In genomic region chrX:37646254-37646653, GRCh38 we compare ENCODE assay signal across 1 cellular context.
TF ChIP-seq lines count a peak whose summit lies in the region.

No MANE protein-coding gene starts in this region.

TF ChIP-seq in HepG2, 621 proteins besides CTCF, POLR2A, EP300 and RAD21 (continued from another document):
- TF ChIP-seq, protein P1, sequence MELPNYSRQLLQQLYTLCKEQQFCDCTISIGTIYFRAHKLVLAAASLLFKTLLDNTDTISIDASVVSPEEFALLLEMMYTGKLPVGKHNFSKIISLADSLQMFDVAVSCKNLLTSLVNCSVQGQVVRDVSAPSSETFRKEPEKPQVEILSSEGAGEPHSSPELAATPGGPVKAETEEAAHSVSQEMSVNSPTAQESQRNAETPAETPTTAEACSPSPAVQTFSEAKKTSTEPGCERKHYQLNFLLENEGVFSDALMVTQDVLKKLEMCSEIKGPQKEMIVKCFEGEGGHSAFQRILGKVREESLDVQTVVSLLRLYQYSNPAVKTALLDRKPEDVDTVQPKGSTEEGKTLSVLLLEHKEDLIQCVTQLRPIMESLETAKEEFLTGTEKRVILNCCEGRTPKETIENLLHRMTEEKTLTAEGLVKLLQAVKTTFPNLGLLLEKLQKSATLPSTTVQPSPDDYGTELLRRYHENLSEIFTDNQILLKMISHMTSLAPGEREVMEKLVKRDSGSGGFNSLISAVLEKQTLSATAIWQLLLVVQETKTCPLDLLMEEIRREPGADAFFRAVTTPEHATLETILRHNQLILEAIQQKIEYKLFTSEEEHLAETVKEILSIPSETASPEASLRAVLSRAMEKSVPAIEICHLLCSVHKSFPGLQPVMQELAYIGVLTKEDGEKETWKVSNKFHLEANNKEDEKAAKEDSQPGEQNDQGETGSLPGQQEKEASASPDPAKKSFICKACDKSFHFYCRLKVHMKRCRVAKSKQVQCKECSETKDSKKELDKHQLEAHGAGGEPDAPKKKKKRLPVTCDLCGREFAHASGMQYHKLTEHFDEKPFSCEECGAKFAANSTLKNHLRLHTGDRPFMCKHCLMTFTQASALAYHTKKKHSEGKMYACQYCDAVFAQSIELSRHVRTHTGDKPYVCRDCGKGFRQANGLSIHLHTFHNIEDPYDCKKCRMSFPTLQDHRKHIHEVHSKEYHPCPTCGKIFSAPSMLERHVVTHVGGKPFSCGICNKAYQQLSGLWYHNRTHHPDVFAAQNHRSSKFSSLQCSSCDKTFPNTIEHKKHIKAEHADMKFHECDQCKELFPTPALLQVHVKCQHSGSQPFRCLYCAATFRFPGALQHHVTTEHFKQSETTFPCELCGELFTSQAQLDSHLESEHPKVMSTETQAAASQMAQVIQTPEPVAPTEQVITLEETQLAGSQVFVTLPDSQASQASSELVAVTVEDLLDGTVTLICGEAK (IDR thresholded peaks at IDR 0.05): no peak
- TF ChIP-seq, protein P1 (CRISPR knock-in tag; IDR thresholded peaks at IDR 0.05): no peak
- no peak for TF ChIP-seq ZNF10 (CRISPR knock-in tag; IDR thresholded peaks at IDR 0.05; ENCODE audit: borderline replicate concordance, low read depth)
- TF ChIP-seq, protein P2, sequence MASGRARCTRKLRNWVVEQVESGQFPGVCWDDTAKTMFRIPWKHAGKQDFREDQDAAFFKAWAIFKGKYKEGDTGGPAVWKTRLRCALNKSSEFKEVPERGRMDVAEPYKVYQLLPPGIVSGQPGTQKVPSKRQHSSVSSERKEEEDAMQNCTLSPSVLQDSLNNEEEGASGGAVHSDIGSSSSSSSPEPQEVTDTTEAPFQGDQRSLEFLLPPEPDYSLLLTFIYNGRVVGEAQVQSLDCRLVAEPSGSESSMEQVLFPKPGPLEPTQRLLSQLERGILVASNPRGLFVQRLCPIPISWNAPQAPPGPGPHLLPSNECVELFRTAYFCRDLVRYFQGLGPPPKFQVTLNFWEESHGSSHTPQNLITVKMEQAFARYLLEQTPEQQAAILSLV (CRISPR knock-in tag; IDR thresholded peaks at IDR 0.05; ENCODE audit: borderline replicate concordance): no peak
- no peak for TF ChIP-seq KLF15 (CRISPR knock-in tag; IDR thresholded peaks at IDR 0.05; ENCODE audit: borderline replicate concordance)
- TF ChIP-seq, protein P3, sequence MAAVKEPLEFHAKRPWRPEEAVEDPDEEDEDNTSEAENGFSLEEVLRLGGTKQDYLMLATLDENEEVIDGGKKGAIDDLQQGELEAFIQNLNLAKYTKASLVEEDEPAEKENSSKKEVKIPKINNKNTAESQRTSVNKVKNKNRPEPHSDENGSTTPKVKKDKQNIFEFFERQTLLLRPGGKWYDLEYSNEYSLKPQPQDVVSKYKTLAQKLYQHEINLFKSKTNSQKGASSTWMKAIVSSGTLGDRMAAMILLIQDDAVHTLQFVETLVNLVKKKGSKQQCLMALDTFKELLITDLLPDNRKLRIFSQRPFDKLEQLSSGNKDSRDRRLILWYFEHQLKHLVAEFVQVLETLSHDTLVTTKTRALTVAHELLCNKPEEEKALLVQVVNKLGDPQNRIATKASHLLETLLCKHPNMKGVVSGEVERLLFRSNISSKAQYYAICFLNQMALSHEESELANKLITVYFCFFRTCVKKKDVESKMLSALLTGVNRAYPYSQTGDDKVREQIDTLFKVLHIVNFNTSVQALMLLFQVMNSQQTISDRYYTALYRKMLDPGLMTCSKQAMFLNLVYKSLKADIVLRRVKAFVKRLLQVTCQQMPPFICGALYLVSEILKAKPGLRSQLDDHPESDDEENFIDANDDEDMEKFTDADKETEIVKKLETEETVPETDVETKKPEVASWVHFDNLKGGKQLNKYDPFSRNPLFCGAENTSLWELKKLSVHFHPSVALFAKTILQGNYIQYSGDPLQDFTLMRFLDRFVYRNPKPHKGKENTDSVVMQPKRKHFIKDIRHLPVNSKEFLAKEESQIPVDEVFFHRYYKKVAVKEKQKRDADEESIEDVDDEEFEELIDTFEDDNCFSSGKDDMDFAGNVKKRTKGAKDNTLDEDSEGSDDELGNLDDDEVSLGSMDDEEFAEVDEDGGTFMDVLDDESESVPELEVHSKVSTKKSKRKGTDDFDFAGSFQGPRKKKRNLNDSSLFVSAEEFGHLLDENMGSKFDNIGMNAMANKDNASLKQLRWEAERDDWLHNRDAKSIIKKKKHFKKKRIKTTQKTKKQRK (IDR thresholded peaks at IDR 0.05; ENCODE audit: low read length): no peak
- no peak for TF ChIP-seq EHMT2 (IDR thresholded peaks at IDR 0.05; ENCODE audit: borderline replicate concordance, low read depth, low read length)
- TF ChIP-seq, protein P4, sequence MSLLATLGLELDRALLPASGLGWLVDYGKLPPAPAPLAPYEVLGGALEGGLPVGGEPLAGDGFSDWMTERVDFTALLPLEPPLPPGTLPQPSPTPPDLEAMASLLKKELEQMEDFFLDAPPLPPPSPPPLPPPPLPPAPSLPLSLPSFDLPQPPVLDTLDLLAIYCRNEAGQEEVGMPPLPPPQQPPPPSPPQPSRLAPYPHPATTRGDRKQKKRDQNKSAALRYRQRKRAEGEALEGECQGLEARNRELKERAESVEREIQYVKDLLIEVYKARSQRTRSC (CRISPR knock-in tag; IDR thresholded peaks at IDR 0.05; ENCODE audit: low read depth): no peak
- TF ChIP-seq TRIM24 (CRISPR knock-in tag; IDR thresholded peaks at IDR 0.05): no peak
- TF ChIP-seq TBL1XR1 (IDR thresholded peaks at IDR 0.05; ENCODE audit: borderline replicate concordance, low read length, partially characterized antibody): no peak
- TF ChIP-seq ZNF274 (CRISPR knock-in tag; IDR thresholded peaks at IDR 0.05): no peak
- no peak for TF ChIP-seq MYNN (CRISPR knock-in tag; IDR thresholded peaks at IDR 0.05; ENCODE audit: low read depth)
- no peak for TF ChIP-seq HNF4G (IDR thresholded peaks at IDR 0.05; ENCODE audit: borderline replicate concordance, low read depth, low read length)
- TF ChIP-seq HNF4G (CRISPR knock-in tag; IDR thresholded peaks at IDR 0.05; ENCODE audit: borderline replicate concordance, low read depth): no peak
- TF ChIP-seq, protein P5, sequence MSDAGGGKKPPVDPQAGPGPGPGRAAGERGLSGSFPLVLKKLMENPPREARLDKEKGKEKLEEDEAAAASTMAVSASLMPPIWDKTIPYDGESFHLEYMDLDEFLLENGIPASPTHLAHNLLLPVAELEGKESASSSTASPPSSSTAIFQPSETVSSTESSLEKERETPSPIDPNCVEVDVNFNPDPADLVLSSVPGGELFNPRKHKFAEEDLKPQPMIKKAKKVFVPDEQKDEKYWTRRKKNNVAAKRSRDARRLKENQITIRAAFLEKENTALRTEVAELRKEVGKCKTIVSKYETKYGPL (CRISPR knock-in tag; IDR thresholded peaks at IDR 0.05): no peak
- TF ChIP-seq AKAP8 (CRISPR knock-in tag; IDR thresholded peaks at IDR 0.05): no peak
- no peak for TF ChIP-seq REPIN1 (CRISPR knock-in tag; IDR thresholded peaks at IDR 0.05; ENCODE audit: borderline replicate concordance, low read depth)
- no peak for TF ChIP-seq HNF1A (IDR thresholded peaks at IDR 0.05; ENCODE audit: low read depth)
- no peak for TF ChIP-seq HNF1A (CRISPR knock-in tag; IDR thresholded peaks at IDR 0.05; ENCODE audit: borderline replicate concordance)
- no peak for TF ChIP-seq KLF16 (CRISPR knock-in tag; IDR thresholded peaks at IDR 0.05)
